1 cellular context compared by ENCODE assay signal in genomic region chr9:71096431-71097108, GRCh38.
TF ChIP-seq lines count a peak whose summit lies in the region.

No MANE protein-coding gene starts in this region.

TF ChIP-seq in HepG2, 621 proteins besides CTCF, POLR2A, EP300 and RAD21 (continued from another document and continues in another):
- TF ChIP-seq ZBTB2 (CRISPR knock-in tag; IDR thresholded peaks at IDR 0.05; ENCODE audit: low read depth) (no peak), ZNF33A (CRISPR knock-in tag; IDR thresholded peaks at IDR 0.05; ENCODE audit: borderline replicate concordance) (no peak), RBFOX2 (IDR thresholded peaks at IDR 0.05; ENCODE audit: low read depth, low read length) (no peak), AHDC1 (CRISPR knock-in tag; IDR thresholded peaks at IDR 0.05; ENCODE audit: borderline replicate concordance) (peak; percentile 95), ZNF850 (CRISPR knock-in tag; conservative IDR thresholded peaks at IDR 0.05) (no peak), ZSCAN5A (CRISPR knock-in tag; IDR thresholded peaks at IDR 0.05; ENCODE audit: borderline replicate concordance) (peak; percentile 87; the same call in 1 of the 2 replicates), HNRNPUL1 (IDR thresholded peaks at IDR 0.05; ENCODE audit: low read depth, low read length) (peak; percentile 87; the same call in 1 of the 2 replicates), ZNF781 (CRISPR knock-in tag; IDR thresholded peaks at IDR 0.05; ENCODE audit: borderline replicate concordance, not compliant biosample characterization) (peak; percentile 28), XRCC5 (optimal IDR thresholded peaks at IDR 0.05; ENCODE audit: low read length) (peak; percentile 83), ZNF350 (CRISPR knock-in tag; IDR thresholded peaks at IDR 0.05; ENCODE audit: borderline replicate concordance, low read depth) (peak; percentile 61; the same call in 1 of the 2 replicates), ZNF788 (CRISPR knock-in tag; IDR thresholded peaks at IDR 0.05; ENCODE audit: borderline replicate concordance) (peak; percentile 95), TEF (CRISPR knock-in tag; IDR thresholded peaks at IDR 0.05) (no peak), ZNF784 (CRISPR knock-in tag; IDR thresholded peaks at IDR 0.05; ENCODE audit: borderline replicate concordance) (no peak), ZNF333 (CRISPR knock-in tag; IDR thresholded peaks at IDR 0.05; ENCODE audit: borderline replicate concordance) (no peak), ZNF598 (CRISPR knock-in tag; IDR thresholded peaks at IDR 0.05; ENCODE audit: borderline replicate concordance) (no peak), SAFB2 (CRISPR knock-in tag; IDR thresholded peaks at IDR 0.05; ENCODE audit: borderline replicate concordance, low read depth) (no peak), ELF1 (CRISPR knock-in tag; IDR thresholded peaks at IDR 0.05) (no peak), HNRNPL (IDR thresholded peaks at IDR 0.05; ENCODE audit: low read depth, low read length) (no peak), PAWR (CRISPR knock-in tag; IDR thresholded peaks at IDR 0.05; ENCODE audit: borderline replicate concordance) (no peak), AKAP8 (CRISPR knock-in tag; IDR thresholded peaks at IDR 0.05) (no peak), ZMAT3 (CRISPR knock-in tag; conservative IDR thresholded peaks at IDR 0.05) (peak; percentile 80), DRAP1 (CRISPR knock-in tag; IDR thresholded peaks at IDR 0.05) (no peak), GPBP1L1 (CRISPR knock-in tag; IDR thresholded peaks at IDR 0.05) (no peak), ZNF660 (CRISPR knock-in tag; IDR thresholded peaks at IDR 0.05; ENCODE audit: borderline replicate concordance, low read depth) (no peak), RAD51 (IDR thresholded peaks at IDR 0.05; ENCODE audit: borderline replicate concordance) (no peak), EZH2 (conservative IDR thresholded peaks at IDR 0.05; ENCODE audit: low read depth, low read length) (no peak), ZNF597 (CRISPR knock-in tag; IDR thresholded peaks at IDR 0.05) (no peak), ZNF777 (CRISPR knock-in tag; IDR thresholded peaks at IDR 0.05) (no peak), PBX2 (CRISPR knock-in tag; IDR thresholded peaks at IDR 0.05) (no peak), ZIK1 (CRISPR knock-in tag; IDR thresholded peaks at IDR 0.05; ENCODE audit: borderline replicate concordance, low read depth) (no peak), GLMP (CRISPR knock-in tag; IDR thresholded peaks at IDR 0.05; ENCODE audit: borderline replicate concordance) (no peak), FUBP1 (CRISPR knock-in tag; IDR thresholded peaks at IDR 0.05; ENCODE audit: borderline replicate concordance) (no peak), ZNF564 (CRISPR knock-in tag; IDR thresholded peaks at IDR 0.05) (peak; percentile 67; the same call in 1 of the 2 replicates), BATF2 (CRISPR knock-in tag; IDR thresholded peaks at IDR 0.05) (no peak), REXO4 (CRISPR knock-in tag; IDR thresholded peaks at IDR 0.05; ENCODE audit: borderline replicate concordance) (no peak), ZNF790 (CRISPR knock-in tag; IDR thresholded peaks at IDR 0.05; ENCODE audit: borderline replicate concordance) (no peak), LBX2 (CRISPR knock-in tag; IDR thresholded peaks at IDR 0.05; ENCODE audit: borderline replicate concordance) (no peak), CCDC6 (CRISPR knock-in tag; IDR thresholded peaks at IDR 0.05) (no peak), THAP7 (CRISPR knock-in tag; IDR thresholded peaks at IDR 0.05) (no peak), TBX3 (IDR thresholded peaks at IDR 0.05; ENCODE audit: borderline replicate concordance) (peak; percentile 91), SMC3 (IDR thresholded peaks at IDR 0.05; ENCODE audit: low read length) (peak; percentile 39; the same call in 1 of the 2 replicates), MTF1 (CRISPR knock-in tag; IDR thresholded peaks at IDR 0.05) (no peak)
